5 cellular contexts compared by ENCODE assay signal in genomic region chr17:42899981-42900380, GRCh38. TPM values are rescaled to one million over a fixed set of nuclear protein-coding genes. Genes with fewer than 3 reads are reported as not detected.
"Had no signal": no experiment of that assay in that cellular context is flagged by ENCODE, and none has a peak within 500 bp of the region (broad histone marks: within the 10 kb centered on the region; RNA-seq: fewer than 3 reads in every experiment).

No MANE protein-coding gene starts in this region.

RNA-seq across cellular contexts. Expression of gene G6PC1, which starts 0.6 kb away (rescaled TPM):
- total RNA-seq: M059J, PC-3, Right ventricle myocardium superior, SJSA1 had no signal
- polyA plus RNA-seq: SK-N-SH had no signal

RNA-seq across cellular contexts. Expression of gene AOC3, which starts 49.0 kb away (rescaled TPM):
- total RNA-seq: SJSA1 had no signal

RNA-seq across cellular contexts. Expression of gene AOC2, which starts 55.6 kb away (rescaled TPM):
- total RNA-seq: M059J had no signal
